In genomic region chr3:187737401-187738088, GRCh38 we compare ENCODE assay signal across 8 cellular contexts. TPM values are rescaled to one million over a fixed set of nuclear protein-coding genes. Genes with fewer than 3 reads are reported as not detected.
A peak's percentile ranks its signal among the peaks of the same experiment; 100 is the strongest.
DNase-seq lines count a peak whose midpoint lies in the region; ATAC-seq lines count a peak whose summit lies in the region.

No MANE protein-coding gene starts in this region.

- H3K27ac ChIP-seq in epithelial cell of prostate: peak overlapping the region; percentile 89

- DNase-seq in CD1c-positive myeloid dendritic cell (ENCODE audit: extremely low spot score): peak; percentile 86
- peak; percentile 65 for DNase-seq in LHCN-M2 (ENCODE audit: low read depth)
- peak; percentile 79 for DNase-seq in activated CD8-positive, alpha-beta memory T cell treated with anti-CD3 and anti-CD28 coated beads, Interleukin-2, amount 50 U/mL, for 48 hours
- no peak for DNase-seq in epithelial cell of prostate (ENCODE audit: low read depth, low spot score)
- peak; percentile 52 for DNase-seq in midbrain (lab: John Stamatoyannopoulos, UW)
- peak; percentile 47 for DNase-seq in stimulated activated naive CD4-positive, alpha-beta T cell treated with Interleukin-2 at 50 U/mL for 16 hours (lab: John Stamatoyannopoulos, UW)

- no peak for ATAC-seq in GM19035 (IDR thresholded peaks at IDR 0.05; ENCODE audit: unreplicated experiment)
- no peak for ATAC-seq in HG03139 (IDR thresholded peaks at IDR 0.05; ENCODE audit: unreplicated experiment)

RNA-seq across cellular contexts. Expression of gene BCL6, which starts 7.7 kb away (rescaled TPM):
- 20.6 and 34.0 TPM in 2 replicates for total RNA-seq in LHCN-M2 (2014; rRNA removed)
- polyA plus RNA-seq in LHCN-M2 (2012): 11.0 TPM

RNA-seq across cellular contexts. Expression of gene RTP2, which starts 35.2 kb away (rescaled TPM):
- total RNA-seq in LHCN-M2 (2014; rRNA removed): not detected in 2 replicates
- polyA plus RNA-seq in LHCN-M2 (2012): not detected
